In genomic region chr11:62601364-62602140, GRCh38 we compare ENCODE assay signal across 1 cellular context.
TF ChIP-seq lines count a peak whose summit lies in the region.

MTA2 (minus strand) TSS chr11:62601865; CDS start chr11:62601450, 415 bp downstream.

TF ChIP-seq in HepG2, 621 proteins besides CTCF, POLR2A, EP300 and RAD21 (continued from another document and continues in another):
- peak; percentile 77; the same call in 1 of the 2 replicates for TF ChIP-seq CREB3 (CRISPR knock-in tag; IDR thresholded peaks at IDR 0.05)
- no peak for TF ChIP-seq CC2D1A (CRISPR knock-in tag; IDR thresholded peaks at IDR 0.05)
- peak; percentile 44; the same call in 1 of the 2 replicates for TF ChIP-seq THAP11 (CRISPR knock-in tag; IDR thresholded peaks at IDR 0.05)
- no peak for TF ChIP-seq DBP (CRISPR knock-in tag; IDR thresholded peaks at IDR 0.05; ENCODE audit: not compliant biosample characterization)
- peak; percentile 74 for TF ChIP-seq DMAP1 (CRISPR knock-in tag; IDR thresholded peaks at IDR 0.05)
- no peak for TF ChIP-seq ZNF30 (CRISPR knock-in tag; IDR thresholded peaks at IDR 0.05)
- TF ChIP-seq ZNF354B (CRISPR knock-in tag; IDR thresholded peaks at IDR 0.05), result no peak
- TF ChIP-seq EZH2 (conservative IDR thresholded peaks at IDR 0.05; ENCODE audit: low read depth, low read length), result no peak
- TF ChIP-seq ARID4A (CRISPR knock-in tag; IDR thresholded peaks at IDR 0.05; ENCODE audit: borderline replicate concordance), result peak; percentile 84
- TF ChIP-seq POLR2G (IDR thresholded peaks at IDR 0.05; ENCODE audit: low read depth, low read length), result peak; percentile 75
- no peak for TF ChIP-seq CEBPZ (IDR thresholded peaks at IDR 0.05; ENCODE audit: low read length)
- TF ChIP-seq PLRG1 (conservative IDR thresholded peaks at IDR 0.05), result no peak
- TF ChIP-seq SOX5 (CRISPR knock-in tag; IDR thresholded peaks at IDR 0.05; ENCODE audit: borderline replicate concordance), result no peak
- TF ChIP-seq ZNF44 (CRISPR knock-in tag; IDR thresholded peaks at IDR 0.05), result peak; percentile 40; the same call in 1 of the 2 replicates
- peak; percentile 81 for TF ChIP-seq ELF1 (CRISPR knock-in tag; IDR thresholded peaks at IDR 0.05)
- TF ChIP-seq IRF2 (CRISPR knock-in tag; IDR thresholded peaks at IDR 0.05), result no peak
- TF ChIP-seq ATF5 (CRISPR knock-in tag; IDR thresholded peaks at IDR 0.05; ENCODE audit: low read depth), result 0 out of 2 replicates have a peak, but pooled peaks have one; percentile 35
- peak; percentile 83 for TF ChIP-seq KDM5B (CRISPR knock-in tag; IDR thresholded peaks at IDR 0.05; ENCODE audit: borderline replicate concordance)
- TF ChIP-seq MXD1 (CRISPR knock-in tag; IDR thresholded peaks at IDR 0.05), result peak; percentile 63
- no peak for TF ChIP-seq ZFP37 (CRISPR knock-in tag; IDR thresholded peaks at IDR 0.05; ENCODE audit: borderline replicate concordance)
- no peak; the same call in 1 of the 2 replicates for TF ChIP-seq ZNF121 (CRISPR knock-in tag; IDR thresholded peaks at IDR 0.05)
- no peak for TF ChIP-seq ZBTB37 (CRISPR knock-in tag; IDR thresholded peaks at IDR 0.05)
- no peak for TF ChIP-seq MATR3 (CRISPR knock-in tag; IDR thresholded peaks at IDR 0.05)
- TF ChIP-seq MAFK (conservative IDR thresholded peaks at IDR 0.05 in 1 of 2, IDR thresholded peaks at IDR 0.05 in 1 of 2; ENCODE audit: low read length in 2 of 2), result no peak
- TF ChIP-seq SAFB2 (CRISPR knock-in tag; IDR thresholded peaks at IDR 0.05; ENCODE audit: borderline replicate concordance, low read depth), result peak; percentile 93
- no peak for TF ChIP-seq ZBTB26 (CRISPR knock-in tag; IDR thresholded peaks at IDR 0.05; ENCODE audit: borderline replicate concordance)
- TF ChIP-seq ARNTL (CRISPR knock-in tag; IDR thresholded peaks at IDR 0.05), result peak; percentile 42; the same call in 1 of the 2 replicates
- TF ChIP-seq NCOR1 (IDR thresholded peaks at IDR 0.05; ENCODE audit: borderline replicate concordance, low read length), result no peak
- TF ChIP-seq TP53 (CRISPR knock-in tag; conservative IDR thresholded peaks at IDR 0.05), result no peak; the same call in 1 of the 2 replicates
- TF ChIP-seq CCDC6 (CRISPR knock-in tag; IDR thresholded peaks at IDR 0.05), result no peak
- no peak for TF ChIP-seq PREB (CRISPR knock-in tag; IDR thresholded peaks at IDR 0.05)
- peak; percentile 25 for TF ChIP-seq ZNF607 (CRISPR knock-in tag; IDR thresholded peaks at IDR 0.05; ENCODE audit: borderline replicate concordance)
- TF ChIP-seq ZNF160 (CRISPR knock-in tag; IDR thresholded peaks at IDR 0.05), result 0 out of 2 replicates have a peak, but pooled peaks have one; percentile 54
- TF ChIP-seq E2F5 (CRISPR knock-in tag; conservative IDR thresholded peaks at IDR 0.05), result peak; percentile 57
- TF ChIP-seq PPARG (CRISPR knock-in tag; conservative IDR thresholded peaks at IDR 0.05), result 0 out of 2 replicates have a peak, but pooled peaks have one; percentile 25
- peak; percentile 41; the same call in 1 of the 2 replicates for TF ChIP-seq ZNF770 (CRISPR knock-in tag; IDR thresholded peaks at IDR 0.05)
- TF ChIP-seq ARHGAP35 (CRISPR knock-in tag; IDR thresholded peaks at IDR 0.05; ENCODE audit: borderline replicate concordance), result peak; percentile 28; the same call in 1 of the 2 replicates
- 0 out of 2 replicates have a peak, but pooled peaks have one; percentile 22 for TF ChIP-seq MED1 (CRISPR knock-in tag; IDR thresholded peaks at IDR 0.05)
- 0 out of 2 replicates have a peak, but pooled peaks have one; percentile 64 for TF ChIP-seq ZFP41 (CRISPR knock-in tag; IDR thresholded peaks at IDR 0.05; ENCODE audit: borderline replicate concordance)
- TF ChIP-seq SP140L (CRISPR knock-in tag; IDR thresholded peaks at IDR 0.05; ENCODE audit: borderline replicate concordance), result no peak
- TF ChIP-seq ZBTB14 (CRISPR knock-in tag; IDR thresholded peaks at IDR 0.05), result 0 out of 2 replicates have a peak, but pooled peaks have one; percentile 26
- TF ChIP-seq KDM4B (CRISPR knock-in tag; IDR thresholded peaks at IDR 0.05), result peak; percentile 70; the same call in 1 of the 2 replicates
- TF ChIP-seq ATM (IDR thresholded peaks at IDR 0.05; ENCODE audit: borderline replicate concordance), result no peak
- no peak for TF ChIP-seq ZNF7 (CRISPR knock-in tag; IDR thresholded peaks at IDR 0.05)
